ENCODE assay signal across 16 cellular contexts in genomic region chr15:22939051-22939450, GRCh38.
"Had no signal": no experiment of that assay in that cellular context is flagged by ENCODE, and none has a peak within 500 bp of the region (broad histone marks: within the 10 kb centered on the region; RNA-seq: fewer than 3 reads in every experiment).

No MANE protein-coding gene starts in this region.

- H3K27me3 Mint-ChIP-seq: activated naive CD8-positive, alpha-beta T cell treated with anti-CD3 and anti-CD28 coated beads for 36 hours; effector memory CD8-positive, alpha-beta T cell; naive thymus-derived CD8-positive, alpha-beta T cell; stimulated activated naive CD8-positive, alpha-beta T cell treated with anti-CD3 and anti-CD28 coated beads, Interleukin-15, amount 100 ng/mL, for 72 hours had no signal

- H3K4me1 Mint-ChIP-seq: activated naive CD8-positive, alpha-beta T cell treated with anti-CD3 and anti-CD28 coated beads for 36 hours; stimulated activated naive CD8-positive, alpha-beta T cell treated with anti-CD3 and anti-CD28 coated beads, Interleukin-15, amount 100 ng/mL, for 72 hours had no signal

- H3K9me3 Mint-ChIP-seq: activated naive CD8-positive, alpha-beta T cell treated with anti-CD3 and anti-CD28 coated beads for 36 hours; activated T-helper 1 cell treated with anti-CD3 and anti-CD28 coated beads, Interleukin-12 subunit alpha, Interleukin-12 subunit beta, Interleukin-2, Interleukin-4 antibody, amounts not matched to agents 30 ng/mL and 10 ng/mL and 1 ng/mL, durations not matched to agents 14 hours and 24 hours and 36 hours; effector memory CD8-positive, alpha-beta T cell; naive thymus-derived CD8-positive, alpha-beta T cell; stimulated activated naive CD8-positive, alpha-beta T cell treated with anti-CD3 and anti-CD28 coated beads, Interleukin-15, amount 100 ng/mL, for 72 hours had no signal

- H3K27ac ChIP-seq: cardiac muscle cell, left lung, neutrophil, skin epidermis, upper lobe of left lung had no signal

- DNase-seq: activated CD4-positive, alpha-beta T cell treated with anti-CD3 and anti-CD28 coated beads, Interleukin-2, amount 50 U/mL, for 4 hours; activated gamma-delta T cell treated with Interleukin-2 at 50 U/mL for 16 hours; activated naive CD8-positive, alpha-beta T cell treated with anti-CD3 and anti-CD28 coated beads for 36 hours; amniotic stem cell; dermis blood vessel endothelial cell; effector memory CD8-positive, alpha-beta T cell; left lung; naive thymus-derived CD8-positive, alpha-beta T cell; stimulated activated CD4-positive, alpha-beta T cell treated with anti-CD3 and anti-CD28 coated beads, Interleukin-2, amount 100 ng/mL, for 48 hours; stimulated activated naive CD8-positive, alpha-beta T cell treated with anti-CD3 and anti-CD28 coated beads, Interleukin-15, amount 100 ng/mL, for 72 hours had no signal

- H3K4me3 ChIP-seq: cardiac muscle cell, left lung, skin epidermis, thoracic aorta, upper lobe of left lung had no signal

- H3K4me1 ChIP-seq: left lung, upper lobe of left lung had no signal

- H3K4me3 Mint-ChIP-seq: activated naive CD8-positive, alpha-beta T cell treated with anti-CD3 and anti-CD28 coated beads for 36 hours; activated T-helper 1 cell treated with anti-CD3 and anti-CD28 coated beads, Interleukin-12 subunit alpha, Interleukin-12 subunit beta, Interleukin-2, Interleukin-4 antibody, amounts not matched to agents 30 ng/mL and 10 ng/mL and 1 ng/mL, durations not matched to agents 14 hours and 24 hours and 36 hours; effector memory CD8-positive, alpha-beta T cell; naive thymus-derived CD8-positive, alpha-beta T cell; stimulated activated naive CD8-positive, alpha-beta T cell treated with anti-CD3 and anti-CD28 coated beads, Interleukin-15, amount 100 ng/mL, for 72 hours had no signal

- H3K9me3 ChIP-seq: left lung, neutrophil, thoracic aorta, upper lobe of left lung had no signal

- ATAC-seq: effector memory CD8-positive, alpha-beta T cell; left lung; naive thymus-derived CD8-positive, alpha-beta T cell; stimulated activated naive CD8-positive, alpha-beta T cell treated with anti-CD3 and anti-CD28 coated beads, Interleukin-15, amount 100 ng/mL, for 72 hours had no signal

- H3K36me3 ChIP-seq: neutrophil had no signal

- H3K27me3 ChIP-seq: cardiac muscle cell, left lung, neutrophil, upper lobe of left lung had no signal

- H3K36me3 Mint-ChIP-seq: activated naive CD8-positive, alpha-beta T cell treated with anti-CD3 and anti-CD28 coated beads for 36 hours had no signal

- H3K27ac Mint-ChIP-seq: activated naive CD8-positive, alpha-beta T cell treated with anti-CD3 and anti-CD28 coated beads for 36 hours; activated T-helper 1 cell treated with anti-CD3 and anti-CD28 coated beads, Interleukin-12 subunit alpha, Interleukin-12 subunit beta, Interleukin-2, Interleukin-4 antibody, amounts not matched to agents 30 ng/mL and 10 ng/mL and 1 ng/mL, durations not matched to agents 14 hours and 24 hours and 36 hours; effector memory CD8-positive, alpha-beta T cell; naive thymus-derived CD8-positive, alpha-beta T cell; stimulated activated naive CD8-positive, alpha-beta T cell treated with anti-CD3 and anti-CD28 coated beads, Interleukin-15, amount 100 ng/mL, for 72 hours had no signal
